ENCODE assay signal across 9 cellular contexts in genomic region chr14:76937181-76938091, GRCh38.
DNase-seq lines count a peak whose midpoint lies in the region; ATAC-seq and TF ChIP-seq lines count a peak whose summit lies in the region.
"Had no signal": no experiment of that assay in that cellular context is flagged by ENCODE, and none has a peak within 500 bp of the region (broad histone marks: within the 10 kb centered on the region; RNA-seq: fewer than 3 reads in every experiment).

No MANE protein-coding gene starts in this region.

- CTCF ChIA-PET in MCF 10A (lab: Yijun Ruan, JAX): interaction anchor here (1.9 to 2.2 kb wide), 3 partner anchors 17 to 158 kb away, joined by 5 to 9 read pairs (median 6); no protein-coding TSS in a partner anchor

- H3K9me3 ChIP-seq in breast epithelium (no peaks in the 10 kb centered on the region), aorta (ENCODE audit: control insufficient read depth, low read length) (no peaks in the 10 kb centered on the region)
- H3K9me3 ChIP-seq: BLaER1 treated with 17β-estradiol and CSF1 and Interleukin-3, amounts not matched to agents 10 nM and 100 nM had no signal

- H3K4me1 Mint-ChIP-seq in MCF 10A (ENCODE audit: insufficient read depth, unreplicated experiment): peaks cover 6% of the 10 kb centered on the region

- H3K36me3 ChIP-seq in breast epithelium (no peaks in the 10 kb centered on the region), aorta (ENCODE audit: control insufficient read depth in 1 of 2, insufficient read depth in 2 of 2, low read length in 1 of 2) (no peaks in the 10 kb centered on the region)
- H3K36me3 ChIP-seq: BLaER1 treated with 17β-estradiol and CSF1 and Interleukin-3, amounts not matched to agents 10 nM and 100 nM had no signal

- POLR2A ChIA-PET in MCF 10A (lab: Yijun Ruan, JAX): interaction anchor here (0.6 to 1.2 kb wide), 2 partner anchors 18 to 56 kb away, joined by 3 to 4 read pairs; no protein-coding TSS in a partner anchor

- no peaks in the 10 kb centered on the region for H3K9me3 Mint-ChIP-seq in MCF 10A (ENCODE audit: unreplicated experiment)

- in situ Hi-C loops in astrocyte of the cerebellum (cut with HindIII; ENCODE audit: low sequenced_read_pairs): no loop called here

- DNase-seq in breast epithelium (ENCODE audit: low spot score in 2 of 2): no peak
- no peak for DNase-seq in MCF 10A (ENCODE audit: unreplicated experiment)
- DNase-seq in astrocyte of the cerebellum (ENCODE audit: low read depth): peak; percentile 72
- DNase-seq in kidney glomerular epithelial cell (lab: John Stamatoyannopoulos, UW): peak; percentile 15
- peak; percentile 82 to 83 for DNase-seq in aorta
- DNase-seq in left lobe of liver (ENCODE audit: low spot score): no peak

- H3K4me3 ChIP-seq in breast epithelium (peak overlapping the region in 1 of 3 donors; percentile 19), astrocyte of the cerebellum (ENCODE audit: low read depth, low read length) (no peak overlapping the region), aorta (ENCODE audit: low read length in 2 of 2) (no peak overlapping the region)
- H3K4me3 ChIP-seq: BLaER1 treated with 17β-estradiol and CSF1 and Interleukin-3, amounts not matched to agents 10 nM and 100 nM had no signal

- H3K4me1 ChIP-seq in breast epithelium (no peaks in the 10 kb centered on the region), aorta (ENCODE audit: control insufficient read depth in 1 of 2, insufficient read depth in 2 of 2, low read length in 2 of 2) (no peaks in the 10 kb centered on the region)

- H3K27me3 Mint-ChIP-seq in MCF 10A (ENCODE audit: insufficient read depth, unreplicated experiment): no peaks in the 10 kb centered on the region

- BruUV-seq in MCF 10A (replicated peaks; lab: Mats Ljungman, UMichigan): no TSS peak

- TF ChIP-seq POLR2A in breast epithelium (IDR thresholded peaks at IDR 0.05): no peak

- no peak overlapping the region for H3K4me3 Mint-ChIP-seq in MCF 10A (ENCODE audit: unreplicated experiment)

- intact Hi-C loops in breast epithelium (cut with DNase I; ENCODE audit: low total_unique reads): no loop called here
- intact Hi-C loops in MCF 10A (cut with micrococcal nuclease): no loop called here
- intact Hi-C loops in aorta (cut with DNase I): no loop called here

- no peaks in the 10 kb centered on the region for H3K36me3 Mint-ChIP-seq in MCF 10A (ENCODE audit: insufficient read depth, unreplicated experiment)

- ATAC-seq in aorta (ENCODE audit: low FRiP score) (peak; percentile 84), HG03095 (IDR thresholded peaks at IDR 0.05; ENCODE audit: unreplicated experiment) (no peak), GM21381 (IDR thresholded peaks at IDR 0.05; ENCODE audit: unreplicated experiment) (no peak), left lobe of liver (no peak)

- H3K27ac ChIP-seq in breast epithelium: peak overlapping the region; percentile 45 to 61
- peak overlapping the region in 1 of 2 donors; percentile 23 for H3K27ac ChIP-seq in aorta (ENCODE audit: low read depth in 1 of 2, low read length in 2 of 2)

- H3K27me3 ChIP-seq in breast epithelium (no peaks in the 10 kb centered on the region), aorta (ENCODE audit: control insufficient read depth in 1 of 2, insufficient read depth in 2 of 2, low read length in 1 of 2) (no peaks in the 10 kb centered on the region)
- H3K27me3 ChIP-seq: BLaER1 treated with 17β-estradiol and CSF1 and Interleukin-3, amounts not matched to agents 10 nM and 100 nM had no signal

- no peak for TF ChIP-seq CTCF in breast epithelium (IDR thresholded peaks at IDR 0.05)
- TF ChIP-seq CTCF in MCF 10A (IDR thresholded peaks at IDR 0.05; ENCODE audit: unreplicated experiment): no peak
- TF ChIP-seq CTCF in astrocyte of the cerebellum (IDR thresholded peaks at IDR 0.05; ENCODE audit: low read depth, low read length, missing control alignments): no peak

- 21 to 32% methylated on average over 15 of the region's 15 CpGs for WGBS in aorta, 2 donors

- H3K27ac Mint-ChIP-seq in MCF 10A (ENCODE audit: low read depth, unreplicated experiment): no peak overlapping the region

Comparison
In these comparisons a context has a peak if more than half of its experiments do, and no peak if none do; other contexts are left out.
1. DNase-seq: peak in astrocyte of the cerebellum (single experiment), kidney glomerular epithelial cell (single experiment) and aorta (2 of 2); none in breast epithelium (0 of 2), MCF 10A (single experiment) and left lobe of liver (single experiment).